In genomic region chr1:234476172-234476571, GRCh38 we compare ENCODE assay signal across 13 cellular contexts. TPM values are rescaled to one million over a fixed set of nuclear protein-coding genes. Genes with fewer than 3 reads are reported as not detected.
DNase-seq lines count a peak whose midpoint lies in the region; ATAC-seq lines count a peak whose summit lies in the region.
"Had no signal": no experiment of that assay in that cellular context is flagged by ENCODE, and none has a peak within 500 bp of the region (broad histone marks: within the 10 kb centered on the region; RNA-seq: fewer than 3 reads in every experiment).

No MANE protein-coding gene starts in this region.

- H3K4me1 Mint-ChIP-seq in activated T-cell treated with anti-CD3 and anti-CD28 coated beads, Interleukin-2, amount 50 U/mL, for 4 hours (ENCODE audit: low read depth), result peaks cover 47% of the 10 kb centered on the region
- H3K4me1 Mint-ChIP-seq in activated T-helper 17 cell treated with anti-CD3 and anti-CD28 coated beads, Interleukin-2, amount 50 U/mL, for 72 hours, result peaks cover 17% of the 10 kb centered on the region
- H3K4me1 Mint-ChIP-seq in stimulated activated effector memory CD8-positive, alpha-beta T cell treated with anti-CD3 and anti-CD28 coated beads, Interleukin-12 subunit alpha, Interleukin-12 subunit beta, amount 100 ng/mL, for 72 hours, result peaks cover 27% of the 10 kb centered on the region

- no peak for DNase-seq in activated T-cell treated with anti-CD3 and anti-CD28 coated beads, Interleukin-2, amount 50 U/mL, for 4 hours
- no peak for DNase-seq in activated T-cell treated with anti-CD3 and anti-CD28 coated beads, Interleukin-2, amount 50 U/mL, for 48 hours
- DNase-seq in Kasumi-1 (lab: John Stamatoyannopoulos, UW), result peak; percentile 68 to 72
- no peak for DNase-seq in stimulated activated effector memory CD8-positive, alpha-beta T cell treated with anti-CD3 and anti-CD28 coated beads, Interleukin-12 subunit alpha, Interleukin-12 subunit beta, amount 100 ng/mL, for 72 hours (ENCODE audit: low spot score in 2 of 2)
- DNase-seq in NCI-H2196 (lab: John Stamatoyannopoulos, UW; ENCODE audit: unreplicated experiment), result no peak
- no peak for DNase-seq in hepatic stellate cell (ENCODE audit: low spot score)
- no peak for DNase-seq in activated gamma-delta T cell treated with Interleukin-2 at 50 U/mL for 16 hours
- DNase-seq: aorta; effector CD4-positive, alpha-beta T cell; NCI-H1048; NCI-H774 had no signal

- H3K36me3 Mint-ChIP-seq in activated T-cell treated with anti-CD3 and anti-CD28 coated beads, Interleukin-2, amount 50 U/mL, for 4 hours (ENCODE audit: insufficient read depth), result peaks cover 4% of the 10 kb centered on the region
- no peaks in the 10 kb centered on the region for H3K36me3 Mint-ChIP-seq in activated T-helper 17 cell treated with anti-CD3 and anti-CD28 coated beads, Interleukin-2, amount 50 U/mL, for 72 hours (ENCODE audit: low read depth)
- peaks cover 11% of the 10 kb centered on the region for H3K36me3 Mint-ChIP-seq in stimulated activated effector memory CD8-positive, alpha-beta T cell treated with anti-CD3 and anti-CD28 coated beads, Interleukin-12 subunit alpha, Interleukin-12 subunit beta, amount 100 ng/mL, for 72 hours

- H3K27ac Mint-ChIP-seq in activated T-helper 17 cell treated with anti-CD3 and anti-CD28 coated beads, Interleukin-2, amount 50 U/mL, for 72 hours, result no peak overlapping the region
- H3K27ac Mint-ChIP-seq in stimulated activated effector memory CD8-positive, alpha-beta T cell treated with anti-CD3 and anti-CD28 coated beads, Interleukin-12 subunit alpha, Interleukin-12 subunit beta, amount 100 ng/mL, for 72 hours, result no peak overlapping the region

- ATAC-seq in activated T-cell treated with anti-CD3 and anti-CD28 coated beads, Interleukin-2, amount 50 U/mL, for 4 hours, result no peak
- ATAC-seq in activated T-helper 17 cell treated with anti-CD3 and anti-CD28 coated beads, Interleukin-2, amount 50 U/mL, for 72 hours (replicated peaks), result no peak
- ATAC-seq in stimulated activated effector memory CD8-positive, alpha-beta T cell treated with anti-CD3 and anti-CD28 coated beads, Interleukin-12 subunit alpha, Interleukin-12 subunit beta, amount 100 ng/mL, for 72 hours, result no peak
- ATAC-seq: SK-N-SH treated with all-trans-retinoic acid at 6 μM for 48 hours had no signal

- peaks cover 2% of the 10 kb centered on the region for H3K27me3 Mint-ChIP-seq in activated T-cell treated with anti-CD3 and anti-CD28 coated beads, Interleukin-2, amount 50 U/mL, for 4 hours (ENCODE audit: low read depth)
- peaks cover 3% of the 10 kb centered on the region for H3K27me3 Mint-ChIP-seq in activated T-helper 17 cell treated with anti-CD3 and anti-CD28 coated beads, Interleukin-2, amount 50 U/mL, for 72 hours

- H3K4me3 Mint-ChIP-seq in activated T-cell treated with anti-CD3 and anti-CD28 coated beads, Interleukin-2, amount 50 U/mL, for 4 hours, result peak overlapping the region; percentile 33
- H3K4me3 Mint-ChIP-seq in activated T-helper 17 cell treated with anti-CD3 and anti-CD28 coated beads, Interleukin-2, amount 50 U/mL, for 72 hours, result peak overlapping the region; percentile 84
- H3K4me3 Mint-ChIP-seq in stimulated activated effector memory CD8-positive, alpha-beta T cell treated with anti-CD3 and anti-CD28 coated beads, Interleukin-12 subunit alpha, Interleukin-12 subunit beta, amount 100 ng/mL, for 72 hours, result peak overlapping the region; percentile 70

- H3K9me3 Mint-ChIP-seq in activated T-cell treated with anti-CD3 and anti-CD28 coated beads, Interleukin-2, amount 50 U/mL, for 4 hours, result no peaks in the 10 kb centered on the region
- H3K9me3 Mint-ChIP-seq in activated T-helper 17 cell treated with anti-CD3 and anti-CD28 coated beads, Interleukin-2, amount 50 U/mL, for 72 hours, result no peaks in the 10 kb centered on the region
- H3K9me3 Mint-ChIP-seq in stimulated activated effector memory CD8-positive, alpha-beta T cell treated with anti-CD3 and anti-CD28 coated beads, Interleukin-12 subunit alpha, Interleukin-12 subunit beta, amount 100 ng/mL, for 72 hours, result no peaks in the 10 kb centered on the region

RNA-seq across cellular contexts. Expression of gene TARBP1, which starts 2.8 kb away (rescaled TPM):
- total RNA-seq in activated T-cell treated with anti-CD3 and anti-CD28 coated beads, Interleukin-2, amount 50 U/mL, for 4 hours, result 10 to 100 TPM; 27.6 to 38.0 (median 33.5) TPM
- total RNA-seq in activated T-helper 17 cell treated with anti-CD3 and anti-CD28 coated beads, Interleukin-2, amount 50 U/mL, for 72 hours, result 10 to 100 TPM; 20.7 to 22.2 TPM

Comparison
In these comparisons a context has a peak if more than half of its experiments do, and no peak if none do; other contexts are left out.
1. DNase-seq: peak in Kasumi-1 (2 of 2); none in activated T-cell treated with anti-CD3 and anti-CD28 coated beads, Interleukin-2, amount 50 U/mL, for 4 hours (single experiment), activated T-cell treated with anti-CD3 and anti-CD28 coated beads, Interleukin-2, amount 50 U/mL, for 48 hours (0 of 2), stimulated activated effector memory CD8-positive, alpha-beta T cell treated with anti-CD3 and anti-CD28 coated beads, Interleukin-12 subunit alpha, Interleukin-12 subunit beta, amount 100 ng/mL, for 72 hours (0 of 2), NCI-H2196 (single experiment), hepatic stellate cell (single experiment) and activated gamma-delta T cell treated with Interleukin-2 at 50 U/mL for 16 hours (single experiment).
2. H3K4me3 Mint-ChIP-seq: peak in every context shown above with its lines; median percentile 84 in activated T-helper 17 cell treated with anti-CD3 and anti-CD28 coated beads, Interleukin-2, amount 50 U/mL, for 72 hours; 70 in stimulated activated effector memory CD8-positive, alpha-beta T cell treated with anti-CD3 and anti-CD28 coated beads, Interleukin-12 subunit alpha, Interleukin-12 subunit beta, amount 100 ng/mL, for 72 hours; 33 in activated T-cell treated with anti-CD3 and anti-CD28 coated beads, Interleukin-2, amount 50 U/mL, for 4 hours.